ENCODE assay signal across 8 cellular contexts in the genomic region with DNA sequence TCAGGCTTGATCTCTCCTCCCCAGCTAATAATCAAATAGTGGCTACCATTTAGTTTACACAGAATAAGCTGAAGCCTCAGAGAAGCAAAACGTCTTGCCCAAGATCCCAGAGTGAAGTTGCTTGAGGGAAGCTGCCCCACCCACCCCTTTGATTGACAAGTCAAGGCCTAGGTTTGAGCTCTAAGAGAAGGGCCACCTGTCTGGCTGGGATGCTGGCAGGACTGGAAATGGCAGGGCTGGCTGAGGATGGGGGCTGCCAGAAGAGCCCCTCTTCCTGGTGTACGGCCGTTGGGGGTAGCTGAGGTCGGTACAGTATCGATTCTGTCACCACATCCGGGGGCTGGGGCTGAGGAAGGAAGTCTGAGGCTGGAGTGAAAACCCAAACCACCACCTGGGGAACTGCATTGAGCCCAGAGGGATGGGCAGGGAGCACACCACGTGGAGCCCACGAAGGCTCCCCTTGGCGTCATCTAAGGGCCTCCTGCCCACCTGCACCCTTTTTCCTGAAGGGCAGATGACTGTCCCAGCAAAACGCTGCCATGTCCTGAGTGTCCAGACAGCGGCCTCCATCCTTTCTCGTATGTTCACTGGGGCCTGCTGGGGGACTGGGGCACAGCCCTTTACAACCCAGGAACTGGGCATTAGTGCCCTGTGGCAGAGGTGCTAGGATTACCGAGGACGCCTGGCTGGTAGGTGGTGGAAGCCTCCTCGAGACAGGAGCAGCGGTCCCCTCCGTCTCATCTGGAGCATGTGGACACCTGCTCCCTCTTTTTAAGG. TPM values are rescaled to one million over a fixed set of nuclear protein-coding genes. Genes with fewer than 3 reads are reported as not detected.
DNase-seq lines count a peak whose midpoint lies in the region; ATAC-seq and TF ChIP-seq lines count a peak whose summit lies in the region.

No MANE protein-coding gene starts in this region.

- no peak overlapping the region for H2AFZ ChIP-seq in OCI-LY3 (ENCODE audit: low read depth, low read length)
- no peak overlapping the region for H2AFZ ChIP-seq in hepatocyte

- no peak for ATAC-seq in GM18520 (IDR thresholded peaks at IDR 0.05; ENCODE audit: unreplicated experiment)

- H3K9me3 ChIP-seq in OCI-LY3 (ENCODE audit: insufficient read depth, low read length) (no peaks in the 10 kb centered on the region), hepatocyte (ENCODE audit: low read depth) (no peaks in the 10 kb centered on the region)

- H4K20me1 ChIP-seq in OCI-LY3 (ENCODE audit: insufficient read depth, low read length) (peaks cover 5% of the 10 kb centered on the region; the same call in 1 of the 2 replicates), hepatocyte (ENCODE audit: insufficient read depth, poor library complexity, severe bottlenecking) (no peaks in the 10 kb centered on the region)

- peak overlapping the region; percentile 74 for H3K27ac ChIP-seq in OCI-LY3 (ENCODE audit: low read length)
- H3K27ac ChIP-seq in hepatocyte, result peak overlapping the region; percentile 95

- no peaks in the 10 kb centered on the region for H3K9me2 ChIP-seq in hepatocyte (replicated peaks; ENCODE audit: insufficient read depth)

- peak overlapping the region; percentile 77 for H3K4me2 ChIP-seq in OCI-LY3 (ENCODE audit: low read length)
- H3K4me2 ChIP-seq in hepatocyte, result peak overlapping the region; percentile 90

- no peak for TF ChIP-seq CTCF in OCI-LY3 (IDR thresholded peaks at IDR 0.05; ENCODE audit: low read depth, low read length)
- TF ChIP-seq CTCF in hepatocyte (IDR thresholded peaks at IDR 0.05; ENCODE audit: poor library complexity), result no peak

- DNase-seq in NCI-H82 (lab: John Stamatoyannopoulos, UW), result peak; percentile 71
- DNase-seq in NCI-H82 treated with DMSO at 0.1 percent for 48 hours (lab: John Stamatoyannopoulos, UW; ENCODE audit: unreplicated experiment), result no peak
- DNase-seq in activated T-helper 1 cell treated with Interleukin-2 at 50 U/mL for 16 hours (ENCODE audit: low read depth), result peak; percentile 50
- peak; percentile 50 for DNase-seq in hepatocyte (ENCODE audit: low spot score)
- peak; percentile 46 for DNase-seq in stimulated activated CD8-positive, alpha-beta memory T cell treated with anti-CD3 and anti-CD28 coated beads, Interleukin-4, amount 100 ng/mL, for 24 hours (ENCODE audit: low read depth)
- no peak for DNase-seq in COLO829 (ENCODE audit: low spot score)

- H3K36me3 ChIP-seq in OCI-LY3 (replicated peaks; ENCODE audit: low read depth, low read length) (peaks cover 28% of the 10 kb centered on the region), hepatocyte (replicated peaks; ENCODE audit: insufficient read depth, low read depth) (no peaks in the 10 kb centered on the region)

- H3K79me2 ChIP-seq in OCI-LY3 (ENCODE audit: low read length) (peaks cover 24% of the 10 kb centered on the region), hepatocyte (peaks cover 33% of the 10 kb centered on the region)

- H3K4me3 ChIP-seq in OCI-LY3 (ENCODE audit: low read length), result peak overlapping the region; percentile 94
- H3K4me3 ChIP-seq in hepatocyte, result no peak overlapping the region

- WGBS in hepatocyte (ENCODE audit: low lambda C conversion rate, missing lambda C conversion rate), result 85% methylated on average over 17 of the region's 17 CpGs

- H3K9ac ChIP-seq in OCI-LY3 (ENCODE audit: low read length), result peak overlapping the region; percentile 93; the same call in 1 of the 2 replicates

- peaks cover 42% of the 10 kb centered on the region for H3K4me1 ChIP-seq in OCI-LY3 (ENCODE audit: low read length)
- peaks cover 11% of the 10 kb centered on the region for H3K4me1 ChIP-seq in hepatocyte (ENCODE audit: insufficient read depth)

- H3K27me3 ChIP-seq in OCI-LY3 (ENCODE audit: low read depth, low read length), result no peaks in the 10 kb centered on the region
- no peaks in the 10 kb centered on the region for H3K27me3 ChIP-seq in hepatocyte

RNA-seq across cellular contexts. Expression of gene PRKD2, which starts 1.4 kb away (rescaled TPM):
- 15.6 and 29.5 TPM in 2 replicates for total RNA-seq in hepatocyte
- 37.9 and 48.5 TPM in 2 replicates for polyA plus RNA-seq in hepatocyte

RNA-seq across cellular contexts. Expression of gene FKRP, which starts 27.5 kb away (rescaled TPM):
- total RNA-seq in hepatocyte, result 17.0 and 18.7 TPM in 2 replicates
- 21.2 and 23.6 TPM in 2 replicates for polyA plus RNA-seq in hepatocyte

RNA-seq across cellular contexts. Expression of gene STRN4, which starts 27.9 kb away (rescaled TPM):
- 57.6 and 64.1 TPM in 2 replicates for total RNA-seq in hepatocyte
- 58.0 and 63.7 TPM in 2 replicates for polyA plus RNA-seq in hepatocyte

RNA-seq across cellular contexts. Expression of gene DACT3, which starts 57.4 kb away (rescaled TPM):
- 12.7 and 18.4 TPM in 2 replicates for total RNA-seq in hepatocyte
- polyA plus RNA-seq in hepatocyte, result 17.4 and 18.4 TPM in 2 replicates

Comparison
In these comparisons a context has a peak if more than half of its experiments do, and no peak if none do; other contexts are left out.
1. DNase-seq: peak in NCI-H82 (single experiment), activated T-helper 1 cell treated with Interleukin-2 at 50 U/mL for 16 hours (single experiment), hepatocyte (single experiment) and stimulated activated CD8-positive, alpha-beta memory T cell treated with anti-CD3 and anti-CD28 coated beads, Interleukin-4, amount 100 ng/mL, for 24 hours (single experiment); none in NCI-H82 treated with DMSO at 0.1 percent for 48 hours (single experiment) and COLO829 (single experiment).